ENCODE assay signal across 21 cellular contexts in genomic region chr12:120978296-120979219, GRCh38. TPM values are rescaled to one million over a fixed set of nuclear protein-coding genes. Genes with fewer than 3 reads are reported as not detected.
DNase-seq lines count a peak whose midpoint lies in the region; TF ChIP-seq lines count a peak whose summit lies in the region.
"Had no signal": no experiment of that assay in that cellular context is flagged by ENCODE, and none has a peak within 500 bp of the region (broad histone marks: within the 10 kb centered on the region; RNA-seq: fewer than 3 reads in every experiment).

TSS of gene HNF1A (plus strand) at chr12:120978543. CDS start at chr12:120978769, 226 bp downstream.

- no peak within 1 kb of the TSS for H3K4me3 Mint-ChIP-seq in activated T-cell treated with anti-CD3 and anti-CD28 coated beads, Interleukin-2, amount 50 U/mL, for 24 hours
- H3K4me3 Mint-ChIP-seq: activated CD4-positive, alpha-beta memory T cell treated with anti-CD3 and anti-CD28 coated beads, Interleukin-2, amount 10 ng/mL, durations not matched to agents 7 days and 5 days; activated naive CD8-positive, alpha-beta T cell treated with anti-CD3 and anti-CD28 coated beads, Interleukin-2, amount 50 U/mL, for 24 hours; natural killer cell had no signal

- peaks cover 9% of the 10 kb centered on the region for H3K4me1 ChIP-seq in muscle layer of colon (ENCODE audit: insufficient read depth, low read length)
- H3K4me1 ChIP-seq in tibial artery = peaks cover 0 to 11% (median 5%) of the 10 kb centered on the region in 4 donors
- no peaks in the 10 kb centered on the region for H3K4me1 ChIP-seq in BE2C
- H3K4me1 ChIP-seq: left ventricle myocardium inferior, thyroid gland had no signal

- DNase-seq in NCI-H526 (lab: John Stamatoyannopoulos, UW) (peak; percentile 56 to 87), epithelial cell of proximal tubule (ENCODE audit: low read depth) (no peak), tibial artery (no peak), BE2C (no peak), 8988T (no peak), MG63 (no peak)
- DNase-seq in activated T-cell treated with anti-CD3 and anti-CD28 coated beads, Interleukin-2, amount 50 U/mL, for 24 hours = no peak
- DNase-seq: activated CD4-positive, alpha-beta memory T cell treated with anti-CD3 and anti-CD28 coated beads, Interleukin-2, amount 10 ng/mL, durations not matched to agents 7 days and 5 days; activated naive CD8-positive, alpha-beta T cell treated with anti-CD3 and anti-CD28 coated beads, Interleukin-2, amount 50 U/mL, for 24 hours; C1 segment of cervical spinal cord; central memory CD4-positive, alpha-beta T cell; DMS153; effector memory CD4-positive, alpha-beta T cell; left ventricle myocardium inferior; natural killer cell; NCI-H2029; NCI-H510A treated with DMSO at 0.1 percent for 48 hours; stimulated activated CD4-positive, alpha-beta T cell treated with anti-CD3 and anti-CD28 coated beads, Interleukin-1b, Interleukin-23, amount 100 ng/mL, for 48 hours; thyroid gland had no signal

- H3K27ac ChIP-seq in muscle layer of colon (ENCODE audit: low read depth, low read length) (peak within 1 kb of the TSS; percentile 42), tibial artery (peak within 1 kb of the TSS; percentile 28 to 38)
- H3K27ac ChIP-seq: left ventricle myocardium inferior, thyroid gland had no signal

- no peaks in the 10 kb centered on the region for H3K4me1 Mint-ChIP-seq in activated T-cell treated with anti-CD3 and anti-CD28 coated beads, Interleukin-2, amount 50 U/mL, for 24 hours (ENCODE audit: low read depth)
- H3K4me1 Mint-ChIP-seq: activated naive CD8-positive, alpha-beta T cell treated with anti-CD3 and anti-CD28 coated beads, Interleukin-2, amount 50 U/mL, for 24 hours; natural killer cell had no signal

- no peak within 1 kb of the TSS for H3K27ac Mint-ChIP-seq in activated T-cell treated with anti-CD3 and anti-CD28 coated beads, Interleukin-2, amount 50 U/mL, for 24 hours
- H3K27ac Mint-ChIP-seq: activated CD4-positive, alpha-beta memory T cell treated with anti-CD3 and anti-CD28 coated beads, Interleukin-2, amount 10 ng/mL, durations not matched to agents 7 days and 5 days; activated naive CD8-positive, alpha-beta T cell treated with anti-CD3 and anti-CD28 coated beads, Interleukin-2, amount 50 U/mL, for 24 hours; natural killer cell had no signal

- no peak within 1 kb of the TSS for H3K9ac ChIP-seq in muscle layer of colon (ENCODE audit: low read length)

- no peaks in the 10 kb centered on the region for H3K36me3 Mint-ChIP-seq in activated T-cell treated with anti-CD3 and anti-CD28 coated beads, Interleukin-2, amount 50 U/mL, for 24 hours (ENCODE audit: low read depth)
- H3K36me3 Mint-ChIP-seq: natural killer cell had no signal

- H3K9me3 ChIP-seq in muscle layer of colon (ENCODE audit: low read length) (no peaks in the 10 kb centered on the region), tibial artery (no peaks in the 10 kb centered on the region), BE2C (no peaks in the 10 kb centered on the region), MG63 (no peaks in the 10 kb centered on the region)
- H3K9me3 ChIP-seq: left ventricle myocardium inferior, thyroid gland had no signal

- no peaks in the 10 kb centered on the region for H3K9me3 Mint-ChIP-seq in activated T-cell treated with anti-CD3 and anti-CD28 coated beads, Interleukin-2, amount 50 U/mL, for 24 hours
- H3K9me3 Mint-ChIP-seq: activated CD4-positive, alpha-beta memory T cell treated with anti-CD3 and anti-CD28 coated beads, Interleukin-2, amount 10 ng/mL, durations not matched to agents 7 days and 5 days; activated naive CD8-positive, alpha-beta T cell treated with anti-CD3 and anti-CD28 coated beads, Interleukin-2, amount 50 U/mL, for 24 hours; natural killer cell had no signal

- H3K27me3 Mint-ChIP-seq in activated T-cell treated with anti-CD3 and anti-CD28 coated beads, Interleukin-2, amount 50 U/mL, for 24 hours = no peaks in the 10 kb centered on the region
- H3K27me3 Mint-ChIP-seq: activated CD4-positive, alpha-beta memory T cell treated with anti-CD3 and anti-CD28 coated beads, Interleukin-2, amount 10 ng/mL, durations not matched to agents 7 days and 5 days; activated naive CD8-positive, alpha-beta T cell treated with anti-CD3 and anti-CD28 coated beads, Interleukin-2, amount 50 U/mL, for 24 hours had no signal

- intact Hi-C loops in tibial artery (cut with DNase I; ENCODE audit: low total_unique reads) = loop anchor here (10.0 kb wide), 2 partner anchors 264 to 334 kb away; partner anchors contain the start of genes CABP1 and UNC119B

- peak within 1 kb of the TSS; percentile 70 for H3K4me3 ChIP-seq in epithelial cell of proximal tubule (ENCODE audit: low read depth, low read length)
- H3K4me3 ChIP-seq in muscle layer of colon (ENCODE audit: low read depth in 1 of 2, low read length in 2 of 2) = peak within 1 kb of the TSS; percentile 13 to 18
- peak within 1 kb of the TSS in 1 of 2 donors; percentile 40 for H3K4me3 ChIP-seq in tibial artery
- no peak within 1 kb of the TSS for H3K4me3 ChIP-seq in BE2C (ENCODE audit: low read depth, low read length)
- no peak within 1 kb of the TSS for H3K4me3 ChIP-seq in MG63
- H3K4me3 ChIP-seq: left ventricle myocardium inferior, thyroid gland had no signal

- no peaks in the 10 kb centered on the region for H3K36me3 ChIP-seq in muscle layer of colon (ENCODE audit: insufficient read depth, low read length)
- H3K36me3 ChIP-seq in tibial artery = no peaks in the 10 kb centered on the region
- no peaks in the 10 kb centered on the region for H3K36me3 ChIP-seq in BE2C
- no peaks in the 10 kb centered on the region for H3K36me3 ChIP-seq in MG63
- H3K36me3 ChIP-seq: left ventricle myocardium inferior, thyroid gland had no signal

- TF ChIP-seq CTCF in epithelial cell of proximal tubule (conservative IDR thresholded peaks at IDR 0.05; ENCODE audit: low read depth, low read length) (no peak), tibial artery (IDR thresholded peaks at IDR 0.05) (no peak), BE2C (IDR thresholded peaks at IDR 0.05; ENCODE audit: low read depth, low read length) (no peak)

- H3K27me3 ChIP-seq in muscle layer of colon (ENCODE audit: control insufficient read depth in 1 of 2, insufficient read depth in 2 of 2, low read length in 2 of 2) = no peaks in the 10 kb centered on the region
- peaks cover 0 to 9% of the 10 kb centered on the region in 2 donors for H3K27me3 ChIP-seq in tibial artery
- H3K27me3 ChIP-seq in BE2C = no peaks in the 10 kb centered on the region
- no peaks in the 10 kb centered on the region for H3K27me3 ChIP-seq in MG63
- H3K27me3 ChIP-seq: thyroid gland had no signal

RNA-seq across cellular contexts. Expression of gene HNF1A, which starts in this region (rescaled TPM):
- 0.17 and 0.36 TPM in 2 replicates for total RNA-seq in epithelial cell of proximal tubule
- polyA plus RNA-seq in BE2C (2012; ENCODE audit: insufficient read depth, insufficient read length, low read depth) = not detected
- not detected in 2 replicates for total RNA-seq in MG63 (2014; rRNA removed; shearing (Covaris generic); ENCODE audit: low replicate concordance)
- total RNA-seq: activated CD4-positive, alpha-beta memory T cell treated with anti-CD3 and anti-CD28 coated beads, Interleukin-2, amount 10 ng/mL, durations not matched to agents 7 days and 5 days; left ventricle myocardium inferior; natural killer cell; OCI-LY7; thyroid gland had no signal

Comparison
In these comparisons a context has a peak if more than half of its experiments do, and no peak if none do; other contexts are left out.
1. DNase-seq: peak in NCI-H526 (2 of 2); none in epithelial cell of proximal tubule (single experiment), tibial artery (0 of 2), BE2C (single experiment), 8988T (single experiment), MG63 (single experiment) and activated T-cell treated with anti-CD3 and anti-CD28 coated beads, Interleukin-2, amount 50 U/mL, for 24 hours (single experiment).
2. H3K4me3 ChIP-seq: peak in epithelial cell of proximal tubule (single experiment) and muscle layer of colon (2 of 2); none in BE2C (single experiment) and MG63 (single experiment).